3 cellular contexts compared by ENCODE assay signal in the genomic region with DNA sequence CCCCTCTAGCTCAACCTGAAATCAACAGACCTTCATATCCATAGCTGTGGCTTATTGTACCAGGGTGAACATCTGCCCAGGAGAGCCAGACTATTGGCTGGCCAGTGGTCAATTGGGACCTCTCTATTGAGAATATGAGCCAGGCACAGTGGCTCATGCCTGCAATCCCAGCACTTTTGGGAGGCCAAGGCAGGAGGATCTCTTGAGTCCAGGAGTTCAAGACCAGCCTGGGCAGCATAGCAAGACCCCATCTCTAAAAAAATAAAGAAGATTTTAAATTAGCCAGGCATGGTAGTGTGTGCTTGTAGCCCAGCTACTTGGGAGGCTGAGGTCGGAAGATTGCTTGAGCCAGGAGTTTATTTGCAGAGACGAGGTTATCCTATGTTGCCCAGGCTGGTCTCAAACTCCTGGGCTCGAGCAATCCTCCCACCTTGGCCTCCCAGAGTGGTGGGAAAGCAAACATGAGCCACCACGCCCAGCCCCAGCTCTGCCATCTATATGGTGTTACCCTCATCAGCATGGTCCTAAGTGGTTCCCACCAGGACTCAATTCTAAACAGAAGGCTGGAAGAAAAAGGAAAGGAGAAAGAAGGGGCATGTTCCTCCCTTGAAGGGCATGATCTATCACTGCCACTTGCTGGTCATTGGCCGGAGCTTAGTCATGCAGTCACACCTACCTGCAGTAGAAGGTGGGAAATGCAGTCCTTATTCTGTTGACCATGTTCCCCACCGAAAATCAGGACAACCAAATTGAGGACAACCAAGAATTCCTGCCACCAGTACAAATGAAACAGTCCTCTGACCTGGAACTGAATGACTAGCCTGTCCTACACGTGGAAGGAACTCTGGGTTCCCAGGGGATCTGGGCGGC.
TF ChIP-seq lines count a peak whose summit lies in the region.

No MANE protein-coding gene starts in this region.

TF ChIP-seq in HEK293, 187 proteins besides CTCF, POLR2A, EP300 and RAD21:
- TF ChIP-seq ZNF19 (tag by site-specific recombination; IDR thresholded peaks at IDR 0.05; ENCODE audit: low read depth) (no peak), ZNF121 (tag by site-specific recombination; IDR thresholded peaks at IDR 0.05) (0 out of 2 replicates have a peak, but pooled peaks have one; percentile 46), ZNF629 (tag by site-specific recombination; IDR thresholded peaks at IDR 0.05) (no peak), ZNF624 (tag by site-specific recombination; IDR thresholded peaks at IDR 0.05) (no peak), ZNF155 (tag by site-specific recombination; IDR thresholded peaks at IDR 0.05) (no peak)

TF ChIP-seq in K562, 482 proteins besides CTCF, POLR2A, EP300 and RAD21:
- TF ChIP-seq ZNF696 (CRISPR knock-in tag; conservative IDR thresholded peaks at IDR 0.05): no peak
- TF ChIP-seq GTF2E2 (tag; IDR thresholded peaks at IDR 0.05): no peak
- peak; percentile 76 for TF ChIP-seq ZNF121 (CRISPR knock-in tag; conservative IDR thresholded peaks at IDR 0.05)
- no peak for TF ChIP-seq NELFE (IDR thresholded peaks at IDR 0.05; ENCODE audit: insufficient read depth, insufficient read length)
- TF ChIP-seq BCOR (IDR thresholded peaks at IDR 0.05): peak; percentile 49; the same call in 1 of the 2 replicates
- TF ChIP-seq ZKSCAN8 (CRISPR knock-in tag; IDR thresholded peaks at IDR 0.05): no peak
- TF ChIP-seq, protein P1, sequence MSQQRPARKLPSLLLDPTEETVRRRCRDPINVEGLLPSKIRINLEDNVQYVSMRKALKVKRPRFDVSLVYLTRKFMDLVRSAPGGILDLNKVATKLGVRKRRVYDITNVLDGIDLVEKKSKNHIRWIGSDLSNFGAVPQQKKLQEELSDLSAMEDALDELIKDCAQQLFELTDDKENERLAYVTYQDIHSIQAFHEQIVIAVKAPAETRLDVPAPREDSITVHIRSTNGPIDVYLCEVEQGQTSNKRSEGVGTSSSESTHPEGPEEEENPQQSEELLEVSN (IDR thresholded peaks at IDR 0.05; ENCODE audit: borderline replicate concordance in 1 of 2, extremely low read depth in 1 of 2, insufficient read depth in 1 of 2, insufficient read length in 1 of 2, low read depth in 1 of 2, low read length in 1 of 2, poor library complexity in 1 of 2, severe bottlenecking in 1 of 2): peak in 1 of 2 experiments; percentile 23
- TF ChIP-seq THRA (IDR thresholded peaks at IDR 0.05): no peak
- TF ChIP-seq HMG20B (CRISPR knock-in tag; IDR thresholded peaks at IDR 0.05): no peak
- TF ChIP-seq, protein P2, sequence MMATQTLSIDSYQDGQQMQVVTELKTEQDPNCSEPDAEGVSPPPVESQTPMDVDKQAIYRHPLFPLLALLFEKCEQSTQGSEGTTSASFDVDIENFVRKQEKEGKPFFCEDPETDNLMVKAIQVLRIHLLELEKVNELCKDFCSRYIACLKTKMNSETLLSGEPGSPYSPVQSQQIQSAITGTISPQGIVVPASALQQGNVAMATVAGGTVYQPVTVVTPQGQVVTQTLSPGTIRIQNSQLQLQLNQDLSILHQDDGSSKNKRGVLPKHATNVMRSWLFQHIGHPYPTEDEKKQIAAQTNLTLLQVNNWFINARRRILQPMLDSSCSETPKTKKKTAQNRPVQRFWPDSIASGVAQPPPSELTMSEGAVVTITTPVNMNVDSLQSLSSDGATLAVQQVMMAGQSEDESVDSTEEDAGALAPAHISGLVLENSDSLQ (IDR thresholded peaks at IDR 0.05): peak; percentile 66; the same call in 1 of the 2 replicates
- no peak for TF ChIP-seq PBX2 (CRISPR knock-in tag; IDR thresholded peaks at IDR 0.05; ENCODE audit: low read depth)
- 0 out of 2 replicates have a peak, but pooled peaks have one; percentile 23 for TF ChIP-seq PBX2 (tag; conservative IDR thresholded peaks at IDR 0.05; ENCODE audit: low read depth)
TF ChIP-seq in K562: peak in this region for 5.

TF ChIP-seq in HepG2, 621 proteins besides CTCF, POLR2A, EP300 and RAD21 (continues in another document):
- TF ChIP-seq, protein P3, sequence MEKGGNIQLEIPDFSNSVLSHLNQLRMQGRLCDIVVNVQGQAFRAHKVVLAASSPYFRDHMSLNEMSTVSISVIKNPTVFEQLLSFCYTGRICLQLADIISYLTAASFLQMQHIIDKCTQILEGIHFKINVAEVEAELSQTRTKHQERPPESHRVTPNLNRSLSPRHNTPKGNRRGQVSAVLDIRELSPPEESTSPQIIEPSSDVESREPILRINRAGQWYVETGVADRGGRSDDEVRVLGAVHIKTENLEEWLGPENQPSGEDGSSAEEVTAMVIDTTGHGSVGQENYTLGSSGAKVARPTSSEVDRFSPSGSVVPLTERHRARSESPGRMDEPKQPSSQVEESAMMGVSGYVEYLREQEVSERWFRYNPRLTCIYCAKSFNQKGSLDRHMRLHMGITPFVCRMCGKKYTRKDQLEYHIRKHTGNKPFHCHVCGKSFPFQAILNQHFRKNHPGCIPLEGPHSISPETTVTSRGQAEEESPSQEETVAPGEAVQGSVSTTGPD (CRISPR knock-in tag; IDR thresholded peaks at IDR 0.05): no peak
- TF ChIP-seq WIZ (CRISPR knock-in tag; IDR thresholded peaks at IDR 0.05) (no peak), ZBTB20 (CRISPR knock-in tag; IDR thresholded peaks at IDR 0.05; ENCODE audit: borderline replicate concordance, low read depth) (no peak), ZSCAN29 (CRISPR knock-in tag; conservative IDR thresholded peaks at IDR 0.05) (0 out of 2 replicates have a peak, but pooled peaks have one; percentile 49), SKIL (CRISPR knock-in tag; IDR thresholded peaks at IDR 0.05; ENCODE audit: borderline replicate concordance) (no peak), EHMT2 (IDR thresholded peaks at IDR 0.05; ENCODE audit: borderline replicate concordance, low read depth, low read length) (no peak), ZNF770 (CRISPR knock-in tag; IDR thresholded peaks at IDR 0.05) (peak; percentile 31), FOXC1 (CRISPR knock-in tag; IDR thresholded peaks at IDR 0.05; ENCODE audit: borderline replicate concordance) (peak; percentile 24; the same call in 1 of the 2 replicates), ZNF230 (CRISPR knock-in tag; IDR thresholded peaks at IDR 0.05) (peak; percentile 71; the same call in 1 of the 2 replicates), ZFP37 (CRISPR knock-in tag; IDR thresholded peaks at IDR 0.05; ENCODE audit: borderline replicate concordance) (no peak), MXI1 (IDR thresholded peaks at IDR 0.05; ENCODE audit: borderline replicate concordance, low read depth, low read length) (no peak), ZNF383 (CRISPR knock-in tag; IDR thresholded peaks at IDR 0.05; ENCODE audit: borderline replicate concordance) (0 out of 2 replicates have a peak, but pooled peaks have one; percentile 57)
- TF ChIP-seq, protein P4, sequence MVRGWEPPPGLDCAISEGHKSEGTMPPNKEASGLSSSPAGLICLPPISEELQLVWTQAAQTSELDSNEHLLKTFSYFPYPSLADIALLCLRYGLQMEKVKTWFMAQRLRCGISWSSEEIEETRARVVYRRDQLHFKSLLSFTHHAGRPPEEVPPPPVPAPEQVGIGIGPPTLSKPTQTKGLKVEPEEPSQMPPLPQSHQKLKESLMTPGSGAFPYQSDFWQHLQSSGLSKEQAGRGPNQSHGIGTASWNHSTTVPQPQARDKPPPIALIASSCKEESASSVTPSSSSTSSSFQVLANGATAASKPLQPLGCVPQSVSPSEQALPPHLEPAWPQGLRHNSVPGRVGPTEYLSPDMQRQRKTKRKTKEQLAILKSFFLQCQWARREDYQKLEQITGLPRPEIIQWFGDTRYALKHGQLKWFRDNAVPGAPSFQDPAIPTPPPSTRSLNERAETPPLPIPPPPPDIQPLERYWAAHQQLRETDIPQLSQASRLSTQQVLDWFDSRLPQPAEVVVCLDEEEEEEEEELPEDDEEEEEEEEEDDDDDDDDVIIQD (CRISPR knock-in tag; IDR thresholded peaks at IDR 0.05; ENCODE audit: low read depth): no peak
- TF ChIP-seq, protein P5, sequence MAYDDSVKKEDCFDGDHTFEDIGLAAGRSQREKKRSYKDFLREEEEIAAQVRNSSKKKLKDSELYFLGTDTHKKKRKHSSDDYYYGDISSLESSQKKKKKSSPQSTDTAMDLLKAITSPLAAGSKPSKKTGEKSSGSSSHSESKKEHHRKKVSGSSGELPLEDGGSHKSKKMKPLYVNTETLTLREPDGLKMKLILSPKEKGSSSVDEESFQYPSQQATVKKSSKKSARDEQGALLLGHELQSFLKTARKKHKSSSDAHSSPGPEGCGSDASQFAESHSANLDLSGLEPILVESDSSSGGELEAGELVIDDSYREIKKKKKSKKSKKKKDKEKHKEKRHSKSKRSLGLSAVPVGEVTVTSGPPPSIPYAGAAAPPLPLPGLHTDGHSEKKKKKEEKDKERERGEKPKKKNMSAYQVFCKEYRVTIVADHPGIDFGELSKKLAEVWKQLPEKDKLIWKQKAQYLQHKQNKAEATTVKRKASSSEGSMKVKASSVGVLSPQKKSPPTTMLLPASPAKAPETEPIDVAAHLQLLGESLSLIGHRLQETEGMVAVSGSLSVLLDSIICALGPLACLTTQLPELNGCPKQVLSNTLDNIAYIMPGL (CRISPR knock-in tag; IDR thresholded peaks at IDR 0.05; ENCODE audit: borderline replicate concordance in 1 of 2, low read depth in 1 of 2): peak in 1 of 2 experiments; percentile 25; a peak in 1 of 4 replicates
- TF ChIP-seq, protein P6, sequence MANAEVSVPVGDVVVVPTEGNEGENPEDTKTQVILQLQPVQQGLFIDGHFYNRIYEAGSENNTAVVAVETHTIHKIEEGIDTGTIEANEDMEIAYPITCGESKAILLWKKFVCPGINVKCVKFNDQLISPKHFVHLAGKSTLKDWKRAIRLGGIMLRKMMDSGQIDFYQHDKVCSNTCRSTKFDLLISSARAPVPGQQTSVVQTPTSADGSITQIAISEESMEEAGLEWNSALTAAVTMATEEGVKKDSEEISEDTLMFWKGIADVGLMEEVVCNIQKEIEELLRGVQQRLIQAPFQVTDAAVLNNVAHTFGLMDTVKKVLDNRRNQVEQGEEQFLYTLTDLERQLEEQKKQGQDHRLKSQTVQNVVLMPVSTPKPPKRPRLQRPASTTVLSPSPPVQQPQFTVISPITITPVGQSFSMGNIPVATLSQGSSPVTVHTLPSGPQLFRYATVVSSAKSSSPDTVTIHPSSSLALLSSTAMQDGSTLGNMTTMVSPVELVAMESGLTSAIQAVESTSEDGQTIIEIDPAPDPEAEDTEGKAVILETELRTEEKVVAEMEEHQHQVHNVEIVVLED (CRISPR knock-in tag; IDR thresholded peaks at IDR 0.05; ENCODE audit: borderline replicate concordance): 0 out of 2 replicates have a peak, but pooled peaks have one; percentile 11
- TF ChIP-seq, protein P7, sequence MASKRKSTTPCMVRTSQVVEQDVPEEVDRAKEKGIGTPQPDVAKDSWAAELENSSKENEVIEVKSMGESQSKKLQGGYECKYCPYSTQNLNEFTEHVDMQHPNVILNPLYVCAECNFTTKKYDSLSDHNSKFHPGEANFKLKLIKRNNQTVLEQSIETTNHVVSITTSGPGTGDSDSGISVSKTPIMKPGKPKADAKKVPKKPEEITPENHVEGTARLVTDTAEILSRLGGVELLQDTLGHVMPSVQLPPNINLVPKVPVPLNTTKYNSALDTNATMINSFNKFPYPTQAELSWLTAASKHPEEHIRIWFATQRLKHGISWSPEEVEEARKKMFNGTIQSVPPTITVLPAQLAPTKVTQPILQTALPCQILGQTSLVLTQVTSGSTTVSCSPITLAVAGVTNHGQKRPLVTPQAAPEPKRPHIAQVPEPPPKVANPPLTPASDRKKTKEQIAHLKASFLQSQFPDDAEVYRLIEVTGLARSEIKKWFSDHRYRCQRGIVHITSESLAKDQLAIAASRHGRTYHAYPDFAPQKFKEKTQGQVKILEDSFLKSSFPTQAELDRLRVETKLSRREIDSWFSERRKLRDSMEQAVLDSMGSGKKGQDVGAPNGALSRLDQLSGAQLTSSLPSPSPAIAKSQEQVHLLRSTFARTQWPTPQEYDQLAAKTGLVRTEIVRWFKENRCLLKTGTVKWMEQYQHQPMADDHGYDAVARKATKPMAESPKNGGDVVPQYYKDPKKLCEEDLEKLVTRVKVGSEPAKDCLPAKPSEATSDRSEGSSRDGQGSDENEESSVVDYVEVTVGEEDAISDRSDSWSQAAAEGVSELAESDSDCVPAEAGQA (IDR thresholded peaks at IDR 0.05; ENCODE audit: low read depth): no peak
- TF ChIP-seq, protein P7 (CRISPR knock-in tag; IDR thresholded peaks at IDR 0.05; ENCODE audit: borderline replicate concordance): no peak
